23 cellular contexts compared by ENCODE assay signal in the genomic region with DNA sequence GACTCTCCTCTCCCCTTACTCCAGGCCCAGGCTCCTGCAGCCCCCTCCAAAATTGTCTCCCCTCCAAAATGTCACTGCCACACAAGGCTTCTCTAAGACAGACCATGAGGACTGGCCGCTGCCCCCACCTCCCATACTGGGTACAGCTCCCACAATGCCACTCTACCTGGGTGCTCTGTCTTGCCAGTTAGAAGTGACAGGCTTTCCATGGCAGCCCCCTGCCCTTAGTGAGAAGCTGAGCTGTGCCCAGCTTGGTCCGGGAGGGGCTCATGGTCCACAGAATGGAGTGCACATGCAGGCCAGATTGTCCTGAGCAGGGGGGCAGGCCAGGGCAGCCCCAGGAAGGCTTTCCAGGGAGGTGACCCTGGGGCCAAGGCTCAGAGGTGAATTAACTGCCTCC. TPM values are rescaled to one million over a fixed set of nuclear protein-coding genes. Genes with fewer than 3 reads are reported as not detected.
DNase-seq lines count a peak whose midpoint lies in the region; TF ChIP-seq lines count a peak whose summit lies in the region.
"Had no signal": no experiment of that assay in that cellular context is flagged by ENCODE, and none has a peak within 500 bp of the region (broad histone marks: within the 10 kb centered on the region; RNA-seq: fewer than 3 reads in every experiment).

No MANE protein-coding gene starts in this region.

- H3K36me3 ChIP-seq in osteoblast (ENCODE audit: insufficient read depth, low read length) = no peaks in the 10 kb centered on the region
- H3K36me3 ChIP-seq: gastrocnemius medialis, SJCRH30, stomach, transverse colon had no signal

- DNase-seq in activated naive CD4-positive, alpha-beta T cell treated with anti-CD3 and anti-CD28 coated beads, Interleukin-2, amount 10 ng/mL, durations not matched to agents 7 days and 5 days = no peak
- DNase-seq in activated naive CD4-positive, alpha-beta T cell (lab: John Stamatoyannopoulos, UW) = no peak
- DNase-seq in immature natural killer cell = no peak
- DNase-seq in osteoblast (ENCODE audit: insufficient read length, low spot score, missing footprints) = peak; percentile 47
- no peak for DNase-seq in T1000 (lab: John Stamatoyannopoulos, UW)
- no peak for DNase-seq in NCI-H1436 treated with DMSO at 0.1 percent for 48 hours (lab: John Stamatoyannopoulos, UW)
- no peak for DNase-seq in G401 (ENCODE audit: low spot score)
- DNase-seq: activated CD4-positive, CD25-positive, alpha-beta regulatory T cell; activated CD8-positive, alpha-beta memory T cell treated with anti-CD3 and anti-CD28 coated beads, Interleukin-2, amount 10 ng/mL, durations not matched to agents 7 days and 5 days; activated gamma-delta T cell; DMS53; effector CD8-positive, alpha-beta T cell; gastrocnemius medialis; Kasumi-1; NCI-H1092 treated with DMSO at 0.1 percent for 48 hours; NCI-H446 treated with DMSO at 0.1 percent for 48 hours; psoas muscle; SJCRH30; stomach; T-helper 9 cell; transverse colon had no signal

- no peaks in the 10 kb centered on the region for H3K9me3 ChIP-seq in osteoblast (ENCODE audit: low read depth, low read length)
- H3K9me3 ChIP-seq: esophagus muscularis mucosa, gastrocnemius medialis, psoas muscle, SJCRH30, stomach, transverse colon had no signal

- H3K4me3 ChIP-seq in osteoblast (ENCODE audit: insufficient read depth, low read length) = no peak overlapping the region
- H3K4me3 ChIP-seq: esophagus muscularis mucosa, gastrocnemius medialis, psoas muscle, SJCRH30, stomach, transverse colon had no signal

- CTCF ChIA-PET in activated naive CD4-positive, alpha-beta T cell treated with anti-CD3 and anti-CD28 coated beads, Interleukin-2, amount 10 ng/mL, durations not matched to agents 7 days and 5 days (lab: Charles Lee) = interaction anchor here (1.5 to 15.6 kb wide), 2 partner anchors 24 to 240 kb away, joined by 3 to 197 read pairs; no protein-coding TSS in a partner anchor

- peaks cover 16% of the 10 kb centered on the region for H3K27me3 ChIP-seq in osteoblast (ENCODE audit: insufficient read depth, low read length)
- H3K27me3 ChIP-seq: esophagus muscularis mucosa, gastrocnemius medialis, SJCRH30, stomach, transverse colon had no signal

- H4K20me1 ChIP-seq in osteoblast (ENCODE audit: insufficient read depth, low read length) = peaks cover 14% of the 10 kb centered on the region

- no peak overlapping the region for H3K27ac ChIP-seq in osteoblast (ENCODE audit: low read depth, low read length)
- H3K27ac ChIP-seq: esophagus muscularis mucosa, gastrocnemius medialis, SJCRH30, stomach, transverse colon had no signal

- H3K9me3 Mint-ChIP-seq in activated naive CD4-positive, alpha-beta T cell treated with anti-CD3 and anti-CD28 coated beads, Interleukin-2, amount 10 ng/mL, durations not matched to agents 7 days and 5 days = no peaks in the 10 kb centered on the region
- H3K9me3 Mint-ChIP-seq in IgD-negative memory B cell = no peaks in the 10 kb centered on the region
- H3K9me3 Mint-ChIP-seq in immature natural killer cell = no peaks in the 10 kb centered on the region

- peaks cover 21% of the 10 kb centered on the region for H3K4me1 ChIP-seq in osteoblast (ENCODE audit: insufficient read depth, low read length)

- H3K27ac Mint-ChIP-seq in activated naive CD4-positive, alpha-beta T cell treated with anti-CD3 and anti-CD28 coated beads, Interleukin-2, amount 10 ng/mL, durations not matched to agents 7 days and 5 days = no peak overlapping the region
- H3K27ac Mint-ChIP-seq in IgD-negative memory B cell (peak overlapping the region in 2 of 3 donors; percentile 72 to 99), immature natural killer cell (peak overlapping the region in 5 of 6 donors; percentile 56 to 86 (median 70))

- no peak overlapping the region for H3K4me2 ChIP-seq in osteoblast (ENCODE audit: insufficient read depth, low read length)

- H3K79me2 ChIP-seq in osteoblast (ENCODE audit: insufficient read depth, low read length) = peaks cover 25% of the 10 kb centered on the region

- H3K27me3 Mint-ChIP-seq in activated naive CD4-positive, alpha-beta T cell treated with anti-CD3 and anti-CD28 coated beads, Interleukin-2, amount 10 ng/mL, durations not matched to agents 7 days and 5 days = peaks cover 40% of the 10 kb centered on the region
- H3K27me3 Mint-ChIP-seq in IgD-negative memory B cell (peaks cover 2% of the 10 kb centered on the region), immature natural killer cell (ENCODE audit: low read depth in 3 of 3) (peaks cover 3 to 19% (median 9%) of the 10 kb centered on the region in 3 donors)
- H3K27me3 Mint-ChIP-seq: activated CD8-positive, alpha-beta memory T cell treated with anti-CD3 and anti-CD28 coated beads, Interleukin-2, amount 10 ng/mL, durations not matched to agents 7 days and 5 days had no signal

- no peak for TF ChIP-seq CTCF in osteoblast (IDR thresholded peaks at IDR 0.05; ENCODE audit: extremely low read depth, low read depth, low read length)

- peaks cover 9% of the 10 kb centered on the region for H3K36me3 Mint-ChIP-seq in activated naive CD4-positive, alpha-beta T cell treated with anti-CD3 and anti-CD28 coated beads, Interleukin-2, amount 10 ng/mL, durations not matched to agents 7 days and 5 days
- H3K36me3 Mint-ChIP-seq in IgD-negative memory B cell = no peaks in the 10 kb centered on the region
- H3K36me3 Mint-ChIP-seq in immature natural killer cell = no peaks in the 10 kb centered on the region

- H3K4me1 Mint-ChIP-seq in activated naive CD4-positive, alpha-beta T cell treated with anti-CD3 and anti-CD28 coated beads, Interleukin-2, amount 10 ng/mL, durations not matched to agents 7 days and 5 days = peaks cover 25% of the 10 kb centered on the region
- H3K4me1 Mint-ChIP-seq in IgD-negative memory B cell = peaks cover 9 to 14% (median 13%) of the 10 kb centered on the region in 3 donors
- H3K4me1 Mint-ChIP-seq in immature natural killer cell = peaks cover 15 to 17% of the 10 kb centered on the region in 2 donors

- H3K4me3 Mint-ChIP-seq in activated naive CD4-positive, alpha-beta T cell treated with anti-CD3 and anti-CD28 coated beads, Interleukin-2, amount 10 ng/mL, durations not matched to agents 7 days and 5 days = peak overlapping the region; percentile 93
- peak overlapping the region in 3 of 4 donors; percentile 53 to 98 (median 71) for H3K4me3 Mint-ChIP-seq in IgD-negative memory B cell
- H3K4me3 Mint-ChIP-seq in immature natural killer cell = peak overlapping the region; percentile 1 to 67 (median 62)
- H3K4me3 Mint-ChIP-seq: activated CD8-positive, alpha-beta memory T cell treated with anti-CD3 and anti-CD28 coated beads, Interleukin-2, amount 10 ng/mL, durations not matched to agents 7 days and 5 days had no signal

- H2AFZ ChIP-seq in osteoblast (ENCODE audit: low read length) = no peak overlapping the region

- in situ Hi-C loops in G401 (cut with HindIII; ENCODE audit: low sequenced_read_pairs) = no loop called here

RNA-seq across cellular contexts. Expression of gene CLK3, which starts 3.0 kb away (rescaled TPM):
- polyA plus RNA-seq in IgD-negative memory B cell (86.2 TPM), immature natural killer cell (10 to 100 TPM; 32.4 to 82.1 (median 68.2) TPM)
- total RNA-seq in osteoblast = 42.7 and 47.0 TPM in 2 replicates
- total RNA-seq in G401 (2014; rRNA removed; shearing (Covaris generic)) = 18.6 and 32.8 TPM in 2 replicates
